1 cellular context compared by ENCODE assay signal in genomic region chr1:62423580-62424242, GRCh38.
TF ChIP-seq lines count a peak whose summit lies in the region.

No MANE protein-coding gene starts in this region.

TF ChIP-seq in HepG2, 621 proteins besides CTCF, POLR2A, EP300 and RAD21 (continued from another document and continues in another):
- TF ChIP-seq REST (IDR thresholded peaks at IDR 0.05; ENCODE audit: borderline replicate concordance in 1 of 2, low read depth in 1 of 2, low read length in 2 of 2) (0 out of 4 replicates have a peak, but pooled peaks of 1 of the 2 experiments have one; percentile 48), ZNF292 (CRISPR knock-in tag; IDR thresholded peaks at IDR 0.05; ENCODE audit: borderline replicate concordance, low read depth) (peak; percentile 65), GPBP1L1 (CRISPR knock-in tag; IDR thresholded peaks at IDR 0.05) (no peak), ETS1 (CRISPR knock-in tag; IDR thresholded peaks at IDR 0.05) (no peak), ARNT (IDR thresholded peaks at IDR 0.05) (no peak), KAT8 (CRISPR knock-in tag; IDR thresholded peaks at IDR 0.05) (peak; percentile 78), JDP2 (CRISPR knock-in tag; IDR thresholded peaks at IDR 0.05; ENCODE audit: borderline replicate concordance) (no peak), GMEB1 (CRISPR knock-in tag; IDR thresholded peaks at IDR 0.05; ENCODE audit: borderline replicate concordance) (peak; percentile 46; the same call in 1 of the 2 replicates), IRF1 (CRISPR knock-in tag; IDR thresholded peaks at IDR 0.05; ENCODE audit: low read depth) (no peak), USF2 (IDR thresholded peaks at IDR 0.05; ENCODE audit: low read depth, low read length) (0 out of 2 replicates have a peak, but pooled peaks have one; percentile 26), USF2 (CRISPR knock-in tag; IDR thresholded peaks at IDR 0.05; ENCODE audit: borderline replicate concordance) (peak; percentile 61; the same call in 1 of the 2 replicates), U2AF1 (optimal IDR thresholded peaks at IDR 0.05; ENCODE audit: low read depth, low read length) (no peak), RELA (CRISPR knock-in tag; IDR thresholded peaks at IDR 0.05) (no peak), THAP9 (CRISPR knock-in tag; IDR thresholded peaks at IDR 0.05; ENCODE audit: borderline replicate concordance) (peak; percentile 26; the same call in 1 of the 2 replicates), DPF2 (CRISPR knock-in tag; IDR thresholded peaks at IDR 0.05; ENCODE audit: borderline replicate concordance, low read depth) (peak; percentile 38; the same call in 1 of the 2 replicates), AHR (CRISPR knock-in tag; IDR thresholded peaks at IDR 0.05) (no peak), SIN3B (IDR thresholded peaks at IDR 0.05; ENCODE audit: low read length) (no peak), ZNF776 (CRISPR knock-in tag; IDR thresholded peaks at IDR 0.05) (0 out of 2 replicates have a peak, but pooled peaks have one; percentile 37), MED8 (CRISPR knock-in tag; IDR thresholded peaks at IDR 0.05; ENCODE audit: insufficient replicate concordance) (peak; percentile 59), SKI (IDR thresholded peaks at IDR 0.05; ENCODE audit: partially characterized antibody) (no peak), KDM5B (CRISPR knock-in tag; IDR thresholded peaks at IDR 0.05; ENCODE audit: borderline replicate concordance) (peak; percentile 75; the same call in 1 of the 2 replicates), CEBPB (IDR thresholded peaks at IDR 0.05; ENCODE audit: borderline replicate concordance, low read depth, low read length) (peak; percentile 99), HMGXB4 (CRISPR knock-in tag; IDR thresholded peaks at IDR 0.05; ENCODE audit: borderline replicate concordance in 1 of 2, low read depth in 1 of 2) (peak; percentile 1 to 51; a peak in 1 of 4 replicates), HDAC2 (CRISPR knock-in tag; IDR thresholded peaks at IDR 0.05) (peak; percentile 79), CAMTA2 (CRISPR knock-in tag; IDR thresholded peaks at IDR 0.05; ENCODE audit: borderline replicate concordance) (no peak), JUNB (CRISPR knock-in tag; IDR thresholded peaks at IDR 0.05; ENCODE audit: borderline replicate concordance) (no peak; the same call in 1 of the 2 replicates), ZBTB4 (CRISPR knock-in tag; IDR thresholded peaks at IDR 0.05; ENCODE audit: borderline replicate concordance) (no peak), ZNF441 (CRISPR knock-in tag; IDR thresholded peaks at IDR 0.05; ENCODE audit: borderline replicate concordance) (peak; percentile 84), ERF (CRISPR knock-in tag; IDR thresholded peaks at IDR 0.05) (peak; percentile 82; the same call in 1 of the 2 replicates), ZNF788 (CRISPR knock-in tag; IDR thresholded peaks at IDR 0.05; ENCODE audit: borderline replicate concordance) (peak; percentile 74; the same call in 1 of the 2 replicates), REXO4 (CRISPR knock-in tag; IDR thresholded peaks at IDR 0.05; ENCODE audit: borderline replicate concordance) (no peak), SRSF9 (IDR thresholded peaks at IDR 0.05; ENCODE audit: borderline replicate concordance, insufficient read depth, low read depth, low read length, poor library complexity, severe bottlenecking) (no peak), ELF1 (CRISPR knock-in tag; IDR thresholded peaks at IDR 0.05) (peak; percentile 42; the same call in 1 of the 2 replicates), ZGPAT (CRISPR knock-in tag; IDR thresholded peaks at IDR 0.05) (peak; percentile 90), ZNF326 (CRISPR knock-in tag; IDR thresholded peaks at IDR 0.05; ENCODE audit: borderline replicate concordance) (no peak), CC2D1A (CRISPR knock-in tag; IDR thresholded peaks at IDR 0.05) (no peak), ZNF224 (CRISPR knock-in tag; IDR thresholded peaks at IDR 0.05) (0 out of 2 replicates have a peak, but pooled peaks have one; percentile 24)
